24 cellular contexts compared by ENCODE assay signal in the genomic region with DNA sequence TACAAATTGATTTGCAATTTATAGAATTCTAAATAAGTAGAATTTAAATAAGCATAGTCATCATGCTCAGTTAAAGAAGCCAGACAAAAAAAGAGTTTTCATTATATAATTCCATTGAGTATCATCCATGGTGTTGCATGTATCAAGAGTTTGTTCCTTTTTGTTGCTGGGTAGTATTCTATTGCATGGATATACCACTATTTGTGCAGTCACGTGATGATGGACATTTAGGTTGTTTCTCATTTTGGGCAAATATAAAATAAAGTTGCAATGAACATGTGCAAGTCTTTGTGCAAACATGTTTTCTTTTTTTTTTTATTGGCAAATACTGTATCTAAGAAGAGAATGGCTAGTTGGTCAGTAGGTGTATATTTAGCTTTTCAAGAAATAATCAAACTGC.
DNase-seq lines count a peak whose midpoint lies in the region; ATAC-seq, FAIRE-seq and TF ChIP-seq lines count a peak whose summit lies in the region.
"Had no signal": no experiment of that assay in that cellular context is flagged by ENCODE, and none has a peak within 500 bp of the region (broad histone marks: within the 10 kb centered on the region; RNA-seq: fewer than 3 reads in every experiment).

No MANE protein-coding gene starts in this region.

- no peak for TF ChIP-seq POLR2A in HepG2 (IDR thresholded peaks at IDR 0.05; ENCODE audit: insufficient read depth in 1 of 2, low read depth in 2 of 2, low read length in 2 of 2)
- no peak for TF ChIP-seq POLR2A in right lobe of liver (IDR thresholded peaks at IDR 0.05)
- TF ChIP-seq POLR2A in esophagus muscularis mucosa (IDR thresholded peaks at IDR 0.05; ENCODE audit: low read depth) = no peak

- no peaks in the 10 kb centered on the region for H3K36me3 ChIP-seq in HepG2 (replicated peaks in 1 of 2; ENCODE audit: control insufficient read depth in 1 of 2, insufficient read depth in 2 of 2, low read length in 2 of 2)
- H3K36me3 ChIP-seq in right lobe of liver = no peaks in the 10 kb centered on the region
- no peaks in the 10 kb centered on the region for H3K36me3 ChIP-seq in esophagus muscularis mucosa
- H3K36me3 ChIP-seq: BE2C, BLaER1 had no signal

- in situ Hi-C loops in HepG2 (cut with HindIII; ENCODE audit: extremely low pct_ligation_motif_present, low pct_unique_long_range_greater_than_20kb) = no loop called here

- no peak for TF ChIP-seq CTCF in HepG2 (CRISPR knock-in tag; IDR thresholded peaks at IDR 0.05)
- TF ChIP-seq CTCF in right lobe of liver (IDR thresholded peaks at IDR 0.05) = no peak
- no peak for TF ChIP-seq CTCF in esophagus muscularis mucosa (IDR thresholded peaks at IDR 0.05)

- H3K27me3 ChIP-seq in HepG2 (ENCODE audit: control insufficient read depth in 1 of 2, insufficient read depth in 2 of 2, low read length in 2 of 2) = no peaks in the 10 kb centered on the region
- no peaks in the 10 kb centered on the region for H3K27me3 ChIP-seq in right lobe of liver
- H3K27me3 ChIP-seq in esophagus muscularis mucosa = no peaks in the 10 kb centered on the region
- H3K27me3 ChIP-seq: BE2C, BLaER1 had no signal

- FAIRE-seq in HepG2 (lab: Jason Lieb, UNC) = no peak
- FAIRE-seq: GM12878, GM12892, GM18507 had no signal

- no peak overlapping the region for H3K9ac ChIP-seq in HepG2 (ENCODE audit: insufficient read depth, low read depth, low read length)
- H3K9ac ChIP-seq: BLaER1 had no signal

- POLR2A ChIA-PET in HepG2 (lab: Yijun Ruan, JAX) = no interaction called here

- H3K4me2 ChIP-seq in HepG2 (ENCODE audit: low read depth, low read length) = no peak overlapping the region
- H3K4me2 ChIP-seq: BLaER1 had no signal

- no peaks in the 10 kb centered on the region for H3K79me2 ChIP-seq in HepG2 (ENCODE audit: insufficient read depth, low read length)

- no peaks in the 10 kb centered on the region for H4K20me1 ChIP-seq in HepG2 (ENCODE audit: insufficient read depth, low read length)
- H4K20me1 ChIP-seq: BLaER1 had no signal

- H3K4me3 ChIP-seq in HepG2 (replicated peaks in 1 of 3; ENCODE audit: insufficient read depth in 1 of 3, low read depth in 2 of 3, low read length in 3 of 3) = no peak overlapping the region
- H3K4me3 ChIP-seq in right lobe of liver = no peak overlapping the region
- H3K4me3 ChIP-seq in esophagus muscularis mucosa = no peak overlapping the region
- H3K4me3 ChIP-seq: BLaER1, GM12878 had no signal

- 0% methylated on average over 1 of the region's 1 CpG for WGBS in HepG2 (ENCODE audit: low lambda C conversion rate)
- WGBS in right lobe of liver (ENCODE audit: insufficient coverage, low coverage, low lambda C conversion rate, missing lambda C conversion rate) = 67% methylated on average over 1 of the region's 1 CpG
- WGBS in esophagus muscularis mucosa = 94% methylated on average over 1 of the region's 1 CpG

- CTCF ChIA-PET in HepG2 (lab: Yijun Ruan, JAX; ENCODE audit: low intra/inter-chr PET ratio, low total read pairs) = no interaction called here

- BruUV-seq in HepG2 (replicated peaks; lab: Mats Ljungman, UMichigan) = no TSS peak

- DNase-seq in HepG2 (ENCODE audit: low spot score) (no peak), right lobe of liver (no peak), esophagus muscularis mucosa (ENCODE audit: extremely low spot score) (peak; percentile 3), NCI-H2081 (lab: John Stamatoyannopoulos, UW) (no peak)
- DNase-seq: 8988T; ACHN; BE2C; C1 segment of cervical spinal cord; CD4-positive, alpha-beta memory T cell; CD4-positive, CD25-positive, alpha-beta regulatory T cell; CD8-positive, alpha-beta memory T cell; COR-L47; DMS 273 treated with DMSO at 0.1 percent for 48 hours; DMS153; DMS53; DMS79; DND-41; EL; GDM1 had no signal

- TF ChIP-seq EP300 in HepG2 (IDR thresholded peaks at IDR 0.05; ENCODE audit: low read depth in 2 of 2, low read length in 2 of 2) (no peak), HepG2 (CRISPR knock-in tag; IDR thresholded peaks at IDR 0.05; ENCODE audit: borderline replicate concordance) (no peak), esophagus muscularis mucosa (IDR thresholded peaks at IDR 0.05) (no peak)

- no peak for ATAC-seq in HepG2
- ATAC-seq in right lobe of liver = no peak
- ATAC-seq in esophagus mucosa = no peak
- ATAC-seq: GM12878 had no signal

- H3K27ac ChIP-seq in HepG2 (ENCODE audit: extremely low read length, insufficient read depth, low read length) (no peak overlapping the region), right lobe of liver (no peak overlapping the region), esophagus muscularis mucosa (replicated peaks in 1 of 4) (no peak overlapping the region)
- H3K27ac ChIP-seq: BLaER1 had no signal

- no peak overlapping the region for H2AFZ ChIP-seq in HepG2 (ENCODE audit: low read length)

- H3K4me1 ChIP-seq in HepG2 (ENCODE audit: insufficient read depth, low read length) (no peaks in the 10 kb centered on the region), right lobe of liver (no peaks in the 10 kb centered on the region), esophagus muscularis mucosa (no peaks in the 10 kb centered on the region)
- H3K4me1 ChIP-seq: BE2C, BLaER1 had no signal

- no peak for TF ChIP-seq RAD21 in HepG2 (CRISPR knock-in tag; IDR thresholded peaks at IDR 0.05)

- H3K9me3 ChIP-seq in HepG2 (ENCODE audit: low read length) = no peaks in the 10 kb centered on the region
- no peaks in the 10 kb centered on the region for H3K9me3 ChIP-seq in right lobe of liver
- H3K9me3 ChIP-seq in esophagus muscularis mucosa = no peaks in the 10 kb centered on the region
- H3K9me3 ChIP-seq: BE2C had no signal

- intact Hi-C loops in HepG2 (cut with micrococcal nuclease; ENCODE audit: unreplicated experiment) (no loop called here), right lobe of liver (cut with DNase I) (no loop called here), esophagus muscularis mucosa (cut with DNase I) (no loop called here)

TF ChIP-seq in HepG2, 621 proteins besides CTCF, POLR2A, EP300 and RAD21:
- TF ChIP-seq, protein P1, sequence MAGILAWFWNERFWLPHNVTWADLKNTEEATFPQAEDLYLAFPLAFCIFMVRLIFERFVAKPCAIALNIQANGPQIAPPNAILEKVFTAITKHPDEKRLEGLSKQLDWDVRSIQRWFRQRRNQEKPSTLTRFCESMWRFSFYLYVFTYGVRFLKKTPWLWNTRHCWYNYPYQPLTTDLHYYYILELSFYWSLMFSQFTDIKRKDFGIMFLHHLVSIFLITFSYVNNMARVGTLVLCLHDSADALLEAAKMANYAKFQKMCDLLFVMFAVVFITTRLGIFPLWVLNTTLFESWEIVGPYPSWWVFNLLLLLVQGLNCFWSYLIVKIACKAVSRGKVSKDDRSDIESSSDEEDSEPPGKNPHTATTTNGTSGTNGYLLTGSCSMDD (CRISPR knock-in tag; IDR thresholded peaks at IDR 0.05) = no peak
- TF ChIP-seq RAD51 (IDR thresholded peaks at IDR 0.05; ENCODE audit: borderline replicate concordance) = peak; percentile 42; the same call in 1 of the 2 replicates
